Comparison of ENCODE assay signal across 1 cellular context in genomic region chr7:1842321-1843221, GRCh38.
A peak's percentile ranks its signal among the peaks of the same experiment; 100 is the strongest.
TF ChIP-seq lines count a peak whose summit lies in the region.

No MANE protein-coding gene starts in this region.

TF ChIP-seq in HepG2, 621 proteins besides CTCF, POLR2A, EP300 and RAD21 (continued from another document and continues in another):
- TF ChIP-seq HINFP (CRISPR knock-in tag; IDR thresholded peaks at IDR 0.05; ENCODE audit: low read depth) (no peak), ZIK1 (CRISPR knock-in tag; IDR thresholded peaks at IDR 0.05; ENCODE audit: borderline replicate concordance, low read depth) (peak; percentile 31; the same call in 1 of the 2 replicates), ZBTB46 (CRISPR knock-in tag; IDR thresholded peaks at IDR 0.05; ENCODE audit: borderline replicate concordance) (no peak), ZNF891 (CRISPR knock-in tag; IDR thresholded peaks at IDR 0.05) (no peak), KAT2B (IDR thresholded peaks at IDR 0.05; ENCODE audit: borderline replicate concordance, low read depth, low read length) (no peak), ZNF678 (CRISPR knock-in tag; IDR thresholded peaks at IDR 0.05) (no peak), CERS6 (CRISPR knock-in tag; IDR thresholded peaks at IDR 0.05) (no peak), ZBTB33 (CRISPR knock-in tag; IDR thresholded peaks at IDR 0.05) (peak; percentile 100), ZNF703 (CRISPR knock-in tag; IDR thresholded peaks at IDR 0.05; ENCODE audit: borderline replicate concordance) (no peak), HOXA7 (CRISPR knock-in tag; IDR thresholded peaks at IDR 0.05) (no peak), ZNF136 (CRISPR knock-in tag; IDR thresholded peaks at IDR 0.05; ENCODE audit: low read depth) (no peak), PRDM10 (CRISPR knock-in tag; IDR thresholded peaks at IDR 0.05; ENCODE audit: low read depth) (no peak), NFRKB (IDR thresholded peaks at IDR 0.05) (no peak), IRF9 (CRISPR knock-in tag; IDR thresholded peaks at IDR 0.05; ENCODE audit: borderline replicate concordance) (no peak), SNAPC5 (CRISPR knock-in tag; IDR thresholded peaks at IDR 0.05; ENCODE audit: borderline replicate concordance) (no peak), ZNF18 (CRISPR knock-in tag; IDR thresholded peaks at IDR 0.05; ENCODE audit: insufficient replicate concordance) (no peak), ZNF253 (CRISPR knock-in tag; IDR thresholded peaks at IDR 0.05; ENCODE audit: borderline replicate concordance) (no peak), FOXC1 (CRISPR knock-in tag; IDR thresholded peaks at IDR 0.05; ENCODE audit: borderline replicate concordance) (0 out of 2 replicates have a peak, but pooled peaks have one; percentile 47), ZFY (CRISPR knock-in tag; IDR thresholded peaks at IDR 0.05) (peak; percentile 81), PCBP2 (optimal IDR thresholded peaks at IDR 0.05; ENCODE audit: low read depth, low read length, poor library complexity, severe bottlenecking) (no peak), FOXM1 (CRISPR knock-in tag; IDR thresholded peaks at IDR 0.05) (no peak), RERE (CRISPR knock-in tag; IDR thresholded peaks at IDR 0.05; ENCODE audit: low read depth) (no peak), USF2 (IDR thresholded peaks at IDR 0.05; ENCODE audit: low read depth, low read length) (no peak), USF2 (CRISPR knock-in tag; IDR thresholded peaks at IDR 0.05; ENCODE audit: borderline replicate concordance) (no peak), TFE3 (CRISPR knock-in tag; IDR thresholded peaks at IDR 0.05) (no peak), U2AF1 (optimal IDR thresholded peaks at IDR 0.05; ENCODE audit: low read depth, low read length) (no peak), ZNF782 (CRISPR knock-in tag; IDR thresholded peaks at IDR 0.05; ENCODE audit: borderline replicate concordance) (no peak), CEBPG (CRISPR knock-in tag; IDR thresholded peaks at IDR 0.05) (no peak), PHF20 (CRISPR knock-in tag; IDR thresholded peaks at IDR 0.05) (peak; percentile 31; the same call in 1 of the 2 replicates), DBP (CRISPR knock-in tag; IDR thresholded peaks at IDR 0.05; ENCODE audit: not compliant biosample characterization) (no peak), RFX3 (CRISPR knock-in tag; IDR thresholded peaks at IDR 0.05) (no peak)
